1 cellular context compared by ENCODE assay signal in the genomic region with DNA sequence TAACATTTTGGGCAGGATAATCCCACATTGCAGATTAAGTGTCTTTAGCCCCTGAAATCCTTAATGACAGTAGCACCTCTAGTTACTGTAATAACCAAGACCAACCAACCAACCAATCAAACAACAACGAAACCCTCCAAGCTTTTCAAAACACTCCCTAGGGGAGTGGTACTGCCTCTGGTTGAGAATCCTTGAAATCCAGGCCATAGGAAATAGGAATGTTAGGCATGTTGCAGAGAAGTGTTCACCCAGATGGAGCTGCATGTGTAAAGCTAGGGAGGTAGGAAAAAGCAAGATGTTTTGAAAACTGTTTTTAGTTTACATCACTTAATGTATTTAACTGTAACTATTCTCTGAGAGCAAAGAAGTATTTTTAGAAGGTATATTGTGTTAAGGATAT.
TF ChIP-seq lines count a peak whose summit lies in the region.

No MANE protein-coding gene starts in this region.

TF ChIP-seq in H1, 55 proteins besides CTCF, POLR2A, EP300 and RAD21:
- TF ChIP-seq TBP (IDR thresholded peaks at IDR 0.05; ENCODE audit: low read depth, low read length) (no peak), KDM1A (IDR thresholded peaks at IDR 0.05; ENCODE audit: borderline replicate concordance, low read length) (no peak), KDM4A (IDR thresholded peaks at IDR 0.05; ENCODE audit: low read depth, low read length, severe bottlenecking) (no peak), HDAC6 (IDR thresholded peaks at IDR 0.05; ENCODE audit: low read depth, low read length) (no peak), POU5F1 (IDR thresholded peaks at IDR 0.05; ENCODE audit: low read depth, low read length) (no peak), EGR1 (IDR thresholded peaks at IDR 0.05; ENCODE audit: borderline replicate concordance, low read depth, low read length) (no peak), SAP30 (IDR thresholded peaks at IDR 0.05; ENCODE audit: insufficient read depth, insufficient replicate concordance, low read length) (no peak), FOSL1 (IDR thresholded peaks at IDR 0.05; ENCODE audit: insufficient read depth, low read depth, low read length) (no peak), NRF1 (IDR thresholded peaks at IDR 0.05; ENCODE audit: low read depth, low read length) (no peak), CBX8 (IDR thresholded peaks at IDR 0.05; ENCODE audit: borderline replicate concordance, low read depth, low read length) (no peak), TCF12 (IDR thresholded peaks at IDR 0.05; ENCODE audit: low read depth, low read length) (no peak), SIRT6 (IDR thresholded peaks at IDR 0.05; ENCODE audit: low read length) (no peak), SP4 (IDR thresholded peaks at IDR 0.05; ENCODE audit: low read length) (no peak), BACH1 (IDR thresholded peaks at IDR 0.05; ENCODE audit: low read length) (no peak), JUN (IDR thresholded peaks at IDR 0.05; ENCODE audit: low read depth, low read length) (no peak), SRF (IDR thresholded peaks at IDR 0.05; ENCODE audit: low read depth, low read length) (no peak)
- TF ChIP-seq, protein P1, sequence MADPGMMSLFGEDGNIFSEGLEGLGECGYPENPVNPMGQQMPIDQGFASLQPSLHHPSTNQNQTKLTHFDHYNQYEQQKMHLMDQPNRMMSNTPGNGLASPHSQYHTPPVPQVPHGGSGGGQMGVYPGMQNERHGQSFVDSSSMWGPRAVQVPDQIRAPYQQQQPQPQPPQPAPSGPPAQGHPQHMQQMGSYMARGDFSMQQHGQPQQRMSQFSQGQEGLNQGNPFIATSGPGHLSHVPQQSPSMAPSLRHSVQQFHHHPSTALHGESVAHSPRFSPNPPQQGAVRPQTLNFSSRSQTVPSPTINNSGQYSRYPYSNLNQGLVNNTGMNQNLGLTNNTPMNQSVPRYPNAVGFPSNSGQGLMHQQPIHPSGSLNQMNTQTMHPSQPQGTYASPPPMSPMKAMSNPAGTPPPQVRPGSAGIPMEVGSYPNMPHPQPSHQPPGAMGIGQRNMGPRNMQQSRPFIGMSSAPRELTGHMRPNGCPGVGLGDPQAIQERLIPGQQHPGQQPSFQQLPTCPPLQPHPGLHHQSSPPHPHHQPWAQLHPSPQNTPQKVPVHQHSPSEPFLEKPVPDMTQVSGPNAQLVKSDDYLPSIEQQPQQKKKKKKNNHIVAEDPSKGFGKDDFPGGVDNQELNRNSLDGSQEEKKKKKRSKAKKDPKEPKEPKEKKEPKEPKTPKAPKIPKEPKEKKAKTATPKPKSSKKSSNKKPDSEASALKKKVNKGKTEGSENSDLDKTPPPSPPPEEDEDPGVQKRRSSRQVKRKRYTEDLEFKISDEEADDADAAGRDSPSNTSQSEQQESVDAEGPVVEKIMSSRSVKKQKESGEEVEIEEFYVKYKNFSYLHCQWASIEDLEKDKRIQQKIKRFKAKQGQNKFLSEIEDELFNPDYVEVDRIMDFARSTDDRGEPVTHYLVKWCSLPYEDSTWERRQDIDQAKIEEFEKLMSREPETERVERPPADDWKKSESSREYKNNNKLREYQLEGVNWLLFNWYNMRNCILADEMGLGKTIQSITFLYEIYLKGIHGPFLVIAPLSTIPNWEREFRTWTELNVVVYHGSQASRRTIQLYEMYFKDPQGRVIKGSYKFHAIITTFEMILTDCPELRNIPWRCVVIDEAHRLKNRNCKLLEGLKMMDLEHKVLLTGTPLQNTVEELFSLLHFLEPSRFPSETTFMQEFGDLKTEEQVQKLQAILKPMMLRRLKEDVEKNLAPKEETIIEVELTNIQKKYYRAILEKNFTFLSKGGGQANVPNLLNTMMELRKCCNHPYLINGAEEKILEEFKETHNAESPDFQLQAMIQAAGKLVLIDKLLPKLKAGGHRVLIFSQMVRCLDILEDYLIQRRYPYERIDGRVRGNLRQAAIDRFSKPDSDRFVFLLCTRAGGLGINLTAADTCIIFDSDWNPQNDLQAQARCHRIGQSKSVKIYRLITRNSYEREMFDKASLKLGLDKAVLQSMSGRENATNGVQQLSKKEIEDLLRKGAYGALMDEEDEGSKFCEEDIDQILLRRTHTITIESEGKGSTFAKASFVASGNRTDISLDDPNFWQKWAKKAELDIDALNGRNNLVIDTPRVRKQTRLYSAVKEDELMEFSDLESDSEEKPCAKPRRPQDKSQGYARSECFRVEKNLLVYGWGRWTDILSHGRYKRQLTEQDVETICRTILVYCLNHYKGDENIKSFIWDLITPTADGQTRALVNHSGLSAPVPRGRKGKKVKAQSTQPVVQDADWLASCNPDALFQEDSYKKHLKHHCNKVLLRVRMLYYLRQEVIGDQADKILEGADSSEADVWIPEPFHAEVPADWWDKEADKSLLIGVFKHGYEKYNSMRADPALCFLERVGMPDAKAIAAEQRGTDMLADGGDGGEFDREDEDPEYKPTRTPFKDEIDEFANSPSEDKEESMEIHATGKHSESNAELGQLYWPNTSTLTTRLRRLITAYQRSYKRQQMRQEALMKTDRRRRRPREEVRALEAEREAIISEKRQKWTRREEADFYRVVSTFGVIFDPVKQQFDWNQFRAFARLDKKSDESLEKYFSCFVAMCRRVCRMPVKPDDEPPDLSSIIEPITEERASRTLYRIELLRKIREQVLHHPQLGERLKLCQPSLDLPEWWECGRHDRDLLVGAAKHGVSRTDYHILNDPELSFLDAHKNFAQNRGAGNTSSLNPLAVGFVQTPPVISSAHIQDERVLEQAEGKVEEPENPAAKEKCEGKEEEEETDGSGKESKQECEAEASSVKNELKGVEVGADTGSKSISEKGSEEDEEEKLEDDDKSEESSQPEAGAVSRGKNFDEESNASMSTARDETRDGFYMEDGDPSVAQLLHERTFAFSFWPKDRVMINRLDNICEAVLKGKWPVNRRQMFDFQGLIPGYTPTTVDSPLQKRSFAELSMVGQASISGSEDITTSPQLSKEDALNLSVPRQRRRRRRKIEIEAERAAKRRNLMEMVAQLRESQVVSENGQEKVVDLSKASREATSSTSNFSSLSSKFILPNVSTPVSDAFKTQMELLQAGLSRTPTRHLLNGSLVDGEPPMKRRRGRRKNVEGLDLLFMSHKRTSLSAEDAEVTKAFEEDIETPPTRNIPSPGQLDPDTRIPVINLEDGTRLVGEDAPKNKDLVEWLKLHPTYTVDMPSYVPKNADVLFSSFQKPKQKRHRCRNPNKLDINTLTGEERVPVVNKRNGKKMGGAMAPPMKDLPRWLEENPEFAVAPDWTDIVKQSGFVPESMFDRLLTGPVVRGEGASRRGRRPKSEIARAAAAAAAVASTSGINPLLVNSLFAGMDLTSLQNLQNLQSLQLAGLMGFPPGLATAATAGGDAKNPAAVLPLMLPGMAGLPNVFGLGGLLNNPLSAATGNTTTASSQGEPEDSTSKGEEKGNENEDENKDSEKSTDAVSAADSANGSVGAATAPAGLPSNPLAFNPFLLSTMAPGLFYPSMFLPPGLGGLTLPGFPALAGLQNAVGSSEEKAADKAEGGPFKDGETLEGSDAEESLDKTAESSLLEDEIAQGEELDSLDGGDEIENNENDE (IDR thresholded peaks at IDR 0.05; ENCODE audit: insufficient replicate concordance, low read length): no peak
